ENCODE assay signal across 22 cellular contexts in the genomic region with DNA sequence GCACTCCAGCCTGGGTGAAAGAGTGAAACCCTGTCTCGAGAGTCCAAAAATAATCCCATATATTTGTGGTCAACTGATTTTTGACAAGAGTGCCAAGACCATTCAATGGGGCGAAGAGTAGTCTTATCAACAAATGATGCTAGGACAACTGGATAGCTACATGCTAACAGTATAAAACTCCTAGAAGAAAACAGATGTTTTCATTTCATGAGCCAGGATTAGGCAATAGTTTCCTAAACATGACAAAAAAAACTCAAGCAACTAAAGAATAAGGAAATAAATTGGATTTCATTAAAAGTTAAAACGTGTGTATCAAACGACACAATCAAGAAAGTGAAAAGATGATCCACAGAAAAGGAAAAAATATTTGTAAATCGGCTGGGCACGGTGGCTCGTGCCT. TPM values are rescaled to one million over a fixed set of nuclear protein-coding genes. Genes with fewer than 3 reads are reported as not detected.
A peak's percentile ranks its signal among the peaks of the same experiment; 100 is the strongest.
DNase-seq lines count a peak whose midpoint lies in the region; ATAC-seq and TF ChIP-seq lines count a peak whose summit lies in the region.
"Had no signal": no experiment of that assay in that cellular context is flagged by ENCODE, and none has a peak within 500 bp of the region (broad histone marks: within the 10 kb centered on the region; RNA-seq: fewer than 3 reads in every experiment).

No MANE protein-coding gene starts in this region.

- WGBS in GM23248 (ENCODE audit: low coverage in 1 of 2, low lambda C conversion rate in 2 of 2, missing lambda C conversion rate in 2 of 2), 2 experiments: 32 to 35% methylated on average over 7 of the region's 7 CpGs

- in situ Hi-C loops in GM23248 (cut with MboI): no loop called here

- intact Hi-C loops in activated CD4-positive, alpha-beta T cell treated with anti-CD3 and anti-CD28 coated beads for 36 hours (cut with DNase I, micrococcal nuclease): no loop called here

- no peak for TF ChIP-seq CTCF in fibroblast of villous mesenchyme (IDR thresholded peaks at IDR 0.05; ENCODE audit: insufficient read depth, low read depth, low read length)

- no peaks in the 10 kb centered on the region for H4K20me1 ChIP-seq in GM23248 (ENCODE audit: insufficient read depth)

- no peak overlapping the region for H3K27ac Mint-ChIP-seq in activated CD4-positive, alpha-beta T cell treated with anti-CD3 and anti-CD28 coated beads for 36 hours
- H3K27ac Mint-ChIP-seq: HFFc6 had no signal

- H3K27me3 ChIP-seq in GM23248 (replicated peaks; ENCODE audit: insufficient read depth): no peaks in the 10 kb centered on the region
- no peaks in the 10 kb centered on the region for H3K27me3 ChIP-seq in stomach smooth muscle (ENCODE audit: control insufficient read depth in 1 of 2, insufficient read depth in 2 of 2, low read length in 2 of 2)
- H3K27me3 ChIP-seq: Peyer's patch had no signal

- H3K4me2 ChIP-seq in GM23248 (ENCODE audit: unreplicated experiment): no peak overlapping the region
- H3K4me2 ChIP-seq: KMS-11 had no signal

- H2AFZ ChIP-seq in GM23248: no peak overlapping the region

- H3K4me3 ChIP-seq in GM23248 (no peak overlapping the region), fibroblast of villous mesenchyme (ENCODE audit: low read depth, low read length) (no peak overlapping the region), stomach smooth muscle (ENCODE audit: low read length in 2 of 2) (no peak overlapping the region)
- H3K4me3 ChIP-seq: Peyer's patch had no signal

- H3K79me2 ChIP-seq in GM23248 (ENCODE audit: insufficient read depth): peaks cover 41% of the 10 kb centered on the region

- no peak overlapping the region for H3K27ac ChIP-seq in GM23248
- H3K27ac ChIP-seq in stomach smooth muscle (ENCODE audit: low read length): peak overlapping the region; percentile 33
- H3K27ac ChIP-seq: KMS-11 had no signal

- peak; percentile 58 for DNase-seq in GM23248
- peak; percentile 56 for DNase-seq in epidermal melanocyte (ENCODE audit: insufficient read length, low spot score)
- DNase-seq in fibroblast of villous mesenchyme (ENCODE audit: low read depth): peak; percentile 59
- DNase-seq in activated CD4-positive, alpha-beta T cell treated with anti-CD3 and anti-CD28 coated beads for 36 hours: no peak
- DNase-seq: BE2C, DMS53, GDM1, H7, HFFc6, NCI-H1092 treated with DMSO at 0.1 percent for 48 hours, NCI-H146, NCI-H2029, NCI-H226, NCI-H524, NCI-H82, Peyer's patch had no signal

- no peaks in the 10 kb centered on the region for H3K4me1 Mint-ChIP-seq in activated CD4-positive, alpha-beta T cell treated with anti-CD3 and anti-CD28 coated beads for 36 hours

- CTCF ChIA-PET in activated CD4-positive, alpha-beta T cell treated with anti-CD3 and anti-CD28 coated beads for 36 hours (lab: Charles Lee): no interaction called here

- peaks cover 35% of the 10 kb centered on the region for H3K27me3 Mint-ChIP-seq in activated CD4-positive, alpha-beta T cell treated with anti-CD3 and anti-CD28 coated beads for 36 hours

- no peaks in the 10 kb centered on the region for H3K9me3 ChIP-seq in GM23248 (ENCODE audit: low read depth)
- H3K9me3 ChIP-seq in stomach smooth muscle (ENCODE audit: control insufficient read depth in 2 of 2, low read length in 2 of 2): no peaks in the 10 kb centered on the region
- H3K9me3 ChIP-seq: BE2C, Peyer's patch had no signal

- ATAC-seq in GM18873 (IDR thresholded peaks at IDR 0.05; ENCODE audit: low FRiP score, unreplicated experiment) (no peak), HG02623 (IDR thresholded peaks at IDR 0.05; ENCODE audit: unreplicated experiment) (no peak), HG02642 (IDR thresholded peaks at IDR 0.05; ENCODE audit: poor library complexity, unreplicated experiment) (no peak)
- ATAC-seq in activated CD4-positive, alpha-beta T cell treated with anti-CD3 and anti-CD28 coated beads for 36 hours: no peak

- H3F3A ChIP-seq in GM23248 (ENCODE audit: insufficient read depth): peaks cover 16% of the 10 kb centered on the region

- no peaks in the 10 kb centered on the region for H3K9me3 Mint-ChIP-seq in activated CD4-positive, alpha-beta T cell treated with anti-CD3 and anti-CD28 coated beads for 36 hours (ENCODE audit: low read depth)
- H3K9me3 Mint-ChIP-seq: HFFc6 had no signal

- no peaks in the 10 kb centered on the region for H3K9me2 ChIP-seq in GM23248 (ENCODE audit: insufficient read depth)

- no peak overlapping the region for H3K9ac ChIP-seq in GM23248
- no peak overlapping the region for H3K9ac ChIP-seq in stomach smooth muscle (ENCODE audit: low read length in 2 of 2)
- H3K9ac ChIP-seq: KMS-11 had no signal

- H3K36me3 ChIP-seq in GM23248 (ENCODE audit: low read depth): no peaks in the 10 kb centered on the region
- peaks cover 3 to 4% of the 10 kb centered on the region in 2 donors for H3K36me3 ChIP-seq in stomach smooth muscle (ENCODE audit: control insufficient read depth in 2 of 2, insufficient read depth in 2 of 2, low read length in 2 of 2)
- H3K36me3 ChIP-seq: BE2C, Peyer's patch had no signal

- POLR2A ChIA-PET in activated CD4-positive, alpha-beta T cell treated with anti-CD3 and anti-CD28 coated beads for 36 hours (lab: Charles Lee): interaction anchor here (0.7 kb wide), 2 partner anchors 64 to 117 kb away, joined by 3 read pairs; no protein-coding TSS in a partner anchor

- H3K4me1 ChIP-seq in GM23248 (ENCODE audit: insufficient read depth): peaks cover 23% of the 10 kb centered on the region
- H3K4me1 ChIP-seq in stomach smooth muscle (ENCODE audit: control insufficient read depth, insufficient read depth, low read length): peaks cover 60% of the 10 kb centered on the region
- H3K4me1 ChIP-seq: BE2C had no signal

- no peaks in the 10 kb centered on the region for H3K36me3 Mint-ChIP-seq in activated CD4-positive, alpha-beta T cell treated with anti-CD3 and anti-CD28 coated beads for 36 hours (ENCODE audit: low read depth)

- H3K4me3 Mint-ChIP-seq in activated CD4-positive, alpha-beta T cell treated with anti-CD3 and anti-CD28 coated beads for 36 hours: no peak overlapping the region
- H3K4me3 Mint-ChIP-seq: HFFc6 had no signal

RNA-seq across cellular contexts. Expression of a gene that starts 6.3 kb away (rescaled TPM):
- total RNA-seq in GM23248 (2014; rRNA removed; shearing (Covaris generic)): 3.8 and 7.2 TPM in 2 replicates
- polyA plus RNA-seq in GM23248 (2016; fragmentation: Nextera tagmentation; extraction: Ambion mirVana): 30.4 and 33.7 TPM in 2 replicates
- total RNA-seq in fibroblast of villous mesenchyme: 24.8 and 28.9 TPM in 2 replicates
- 10 to 100 TPM; 16.4 to 19.3 TPM for total RNA-seq in activated CD4-positive, alpha-beta T cell treated with anti-CD3 and anti-CD28 coated beads for 36 hours

RNA-seq across cellular contexts. Expression of a gene that starts 23.1 kb away (rescaled TPM):
- not detected in 2 replicates for total RNA-seq in GM23248 (2014; rRNA removed; shearing (Covaris generic))
- 0.11 TPM in 1 of 2 replicates, not detected in the other for polyA plus RNA-seq in GM23248 (2016; fragmentation: Nextera tagmentation; extraction: Ambion mirVana)
- total RNA-seq in fibroblast of villous mesenchyme: not detected in 2 replicates
- total RNA-seq in activated CD4-positive, alpha-beta T cell treated with anti-CD3 and anti-CD28 coated beads for 36 hours: not detected
- total RNA-seq: H7, HFFc6, HT1080, Peyer's patch had no signal

RNA-seq across cellular contexts. Expression of a gene that starts 32.2 kb away (rescaled TPM):
- total RNA-seq in GM23248 (2014; rRNA removed; shearing (Covaris generic)): 5.7 and 9.4 TPM in 2 replicates
- polyA plus RNA-seq in GM23248 (2016; fragmentation: Nextera tagmentation; extraction: Ambion mirVana): not detected in 2 replicates
- total RNA-seq in fibroblast of villous mesenchyme: 4.7 and 5.8 TPM in 2 replicates
- total RNA-seq in activated CD4-positive, alpha-beta T cell treated with anti-CD3 and anti-CD28 coated beads for 36 hours: 1 to 10 TPM; 2.8 to 3.1 TPM
